Comparison of ENCODE assay signal across 19 cellular contexts in the genomic region with DNA sequence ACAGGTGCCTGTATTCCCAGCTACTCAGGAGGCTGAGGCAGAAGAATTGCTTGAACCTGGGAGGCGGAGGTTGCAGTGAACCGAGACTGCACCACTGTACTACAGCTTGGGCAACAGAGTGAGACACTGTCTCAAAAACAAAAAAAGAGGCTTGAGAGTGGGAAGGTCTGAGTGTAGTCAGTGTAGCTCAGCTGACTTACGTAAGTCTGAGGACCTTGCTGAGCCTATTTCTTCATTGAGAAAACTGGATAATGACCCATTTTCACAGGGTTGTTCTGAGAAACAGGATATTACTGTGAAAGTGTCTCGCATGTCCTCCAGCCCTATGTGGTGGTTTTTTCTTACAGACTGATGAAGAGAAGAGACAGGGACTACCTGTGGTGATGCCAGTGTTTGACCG.
"Had no signal": no experiment of that assay in that cellular context is flagged by ENCODE, and none has a peak within 500 bp of the region (broad histone marks: within the 10 kb centered on the region; RNA-seq: fewer than 3 reads in every experiment).

No MANE protein-coding gene starts in this region.

- H3K27ac Mint-ChIP-seq: activated CD4-positive, alpha-beta T cell treated with anti-CD3 and anti-CD28 coated beads, Interleukin-2, amount 10 ng/mL, durations not matched to agents 24 days and 14 days; activated CD8-positive, alpha-beta T cell treated with anti-CD3 and anti-CD28 coated beads, Interleukin-2, amount 10 ng/mL, durations not matched to agents 7 days and 5 days; activated naive CD8-positive, alpha-beta T cell treated with anti-CD3 and anti-CD28 coated beads, Interleukin-2, amount 10 ng/mL, durations not matched to agents 7 days and 5 days; endodermal cell; stimulated activated naive B cell treated with anti-CD40 and anti-IgM and Interleukin-4, amounts not matched to agents 10 μg/mL and 1 μg/mL and 100 μg/mL, for 72 hours had no signal

- FAIRE-seq: kidney, TTC549 had no signal

- H3K36me3 ChIP-seq: breast epithelium had no signal

- H3K27ac ChIP-seq: breast epithelium, SJSA1, transverse colon had no signal

- DNase-seq: activated CD4-positive, alpha-beta T cell treated with anti-CD3 and anti-CD28 coated beads, Interleukin-2, amount 10 ng/mL, durations not matched to agents 24 days and 14 days; activated CD4-positive, CD25-positive, alpha-beta regulatory T cell; activated CD8-positive, alpha-beta T cell treated with anti-CD3 and anti-CD28 coated beads, Interleukin-2, amount 10 ng/mL, durations not matched to agents 7 days and 5 days; activated naive CD8-positive, alpha-beta T cell treated with anti-CD3 and anti-CD28 coated beads, Interleukin-2, amount 10 ng/mL, durations not matched to agents 7 days and 5 days; anterior cingulate cortex; dorsolateral prefrontal cortex; endodermal cell; erythroblast; hippocampal formation; kidney; midbrain; stimulated activated CD4-positive, alpha-beta T cell treated with anti-CD3 and anti-CD28 coated beads, Interleukin-2, amount 100 ng/mL, for 48 hours; stimulated activated naive B cell treated with anti-CD40 and anti-IgM and Interleukin-4, amounts not matched to agents 10 μg/mL and 1 μg/mL and 100 μg/mL, for 72 hours; T-helper 2 cell; transverse colon had no signal

- H3K4me3 ChIP-seq: breast epithelium, dorsolateral prefrontal cortex, SJSA1, transverse colon had no signal

- H3K4me3 Mint-ChIP-seq: activated CD4-positive, alpha-beta T cell treated with anti-CD3 and anti-CD28 coated beads, Interleukin-2, amount 10 ng/mL, durations not matched to agents 24 days and 14 days; activated CD8-positive, alpha-beta T cell treated with anti-CD3 and anti-CD28 coated beads, Interleukin-2, amount 10 ng/mL, durations not matched to agents 7 days and 5 days; activated naive CD8-positive, alpha-beta T cell treated with anti-CD3 and anti-CD28 coated beads, Interleukin-2, amount 10 ng/mL, durations not matched to agents 7 days and 5 days; endodermal cell; neural crest cell; stimulated activated naive B cell treated with anti-CD40 and anti-IgM and Interleukin-4, amounts not matched to agents 10 μg/mL and 1 μg/mL and 100 μg/mL, for 72 hours had no signal

- H3K9me3 ChIP-seq: SJSA1, transverse colon had no signal

- H3K4me1 Mint-ChIP-seq: activated CD4-positive, alpha-beta T cell treated with anti-CD3 and anti-CD28 coated beads, Interleukin-2, amount 10 ng/mL, durations not matched to agents 24 days and 14 days; activated naive CD8-positive, alpha-beta T cell treated with anti-CD3 and anti-CD28 coated beads, Interleukin-2, amount 10 ng/mL, durations not matched to agents 7 days and 5 days had no signal

- H3K9me3 Mint-ChIP-seq: activated naive CD8-positive, alpha-beta T cell treated with anti-CD3 and anti-CD28 coated beads, Interleukin-2, amount 10 ng/mL, durations not matched to agents 7 days and 5 days; endodermal cell; neural crest cell; stimulated activated naive B cell treated with anti-CD40 and anti-IgM and Interleukin-4, amounts not matched to agents 10 μg/mL and 1 μg/mL and 100 μg/mL, for 72 hours had no signal

- ATAC-seq: activated CD8-positive, alpha-beta T cell treated with anti-CD3 and anti-CD28 coated beads, Interleukin-2, amount 10 ng/mL, durations not matched to agents 7 days and 5 days had no signal

- H3K27me3 ChIP-seq: breast epithelium, dorsolateral prefrontal cortex, SJSA1, transverse colon had no signal

- H3K4me1 ChIP-seq: breast epithelium had no signal

- H3K27me3 Mint-ChIP-seq: activated CD4-positive, alpha-beta T cell treated with anti-CD3 and anti-CD28 coated beads, Interleukin-2, amount 10 ng/mL, durations not matched to agents 24 days and 14 days; stimulated activated naive B cell treated with anti-CD40 and anti-IgM and Interleukin-4, amounts not matched to agents 10 μg/mL and 1 μg/mL and 100 μg/mL, for 72 hours had no signal
